ENCODE assay signal across 1 cellular context in the genomic region with DNA sequence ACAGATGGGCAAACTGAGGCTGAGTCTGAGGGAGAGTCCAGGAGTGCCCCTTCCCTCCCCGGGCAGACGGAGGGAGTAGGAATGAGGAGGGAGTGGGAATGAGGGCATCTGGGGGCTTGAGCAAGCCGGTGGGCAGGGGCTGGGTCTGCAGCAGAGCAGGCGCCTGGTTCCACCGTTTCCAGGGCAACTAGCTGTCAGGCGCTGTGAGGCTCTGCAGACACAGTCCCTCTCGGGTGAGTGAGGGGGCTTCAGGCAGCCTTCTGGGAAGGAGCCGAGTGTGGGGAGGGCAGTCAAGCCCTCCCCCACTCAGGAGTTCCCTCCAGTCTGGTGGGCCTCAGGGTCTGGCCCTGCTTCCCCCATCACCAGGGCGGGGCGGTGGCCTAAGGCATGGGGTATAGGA.
A peak's percentile ranks its signal among the peaks of the same experiment; 100 is the strongest.
TF ChIP-seq lines count a peak whose summit lies in the region.

No MANE protein-coding gene starts in this region.

TF ChIP-seq in SK-N-SH, 30 proteins besides CTCF, POLR2A, EP300 and RAD21:
- TF ChIP-seq TCF12 (IDR thresholded peaks at IDR 0.05): peak; percentile 50
- TF ChIP-seq, protein P1, sequence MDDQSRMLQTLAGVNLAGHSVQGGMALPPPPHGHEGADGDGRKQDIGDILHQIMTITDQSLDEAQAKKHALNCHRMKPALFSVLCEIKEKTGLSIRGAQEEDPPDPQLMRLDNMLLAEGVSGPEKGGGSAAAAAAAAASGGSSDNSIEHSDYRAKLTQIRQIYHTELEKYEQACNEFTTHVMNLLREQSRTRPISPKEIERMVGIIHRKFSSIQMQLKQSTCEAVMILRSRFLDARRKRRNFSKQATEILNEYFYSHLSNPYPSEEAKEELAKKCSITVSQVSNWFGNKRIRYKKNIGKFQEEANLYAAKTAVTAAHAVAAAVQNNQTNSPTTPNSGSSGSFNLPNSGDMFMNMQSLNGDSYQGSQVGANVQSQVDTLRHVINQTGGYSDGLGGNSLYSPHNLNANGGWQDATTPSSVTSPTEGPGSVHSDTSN (IDR thresholded peaks at IDR 0.05): peak; percentile 53
- no peak for TF ChIP-seq SIN3A (IDR thresholded peaks at IDR 0.05; ENCODE audit: borderline replicate concordance, low read depth, low read length)
- TF ChIP-seq, protein P2, sequence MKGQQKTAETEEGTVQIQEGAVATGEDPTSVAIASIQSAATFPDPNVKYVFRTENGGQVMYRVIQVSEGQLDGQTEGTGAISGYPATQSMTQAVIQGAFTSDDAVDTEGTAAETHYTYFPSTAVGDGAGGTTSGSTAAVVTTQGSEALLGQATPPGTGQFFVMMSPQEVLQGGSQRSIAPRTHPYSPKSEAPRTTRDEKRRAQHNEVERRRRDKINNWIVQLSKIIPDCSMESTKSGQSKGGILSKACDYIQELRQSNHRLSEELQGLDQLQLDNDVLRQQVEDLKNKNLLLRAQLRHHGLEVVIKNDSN (IDR thresholded peaks at IDR 0.05; ENCODE audit: borderline replicate concordance, low read depth): no peak
- no peak for TF ChIP-seq MXI1 (IDR thresholded peaks at IDR 0.05; ENCODE audit: low read depth, low read length)
- no peak for TF ChIP-seq YY1 (IDR thresholded peaks at IDR 0.05; ENCODE audit: low read depth)
- no peak for TF ChIP-seq ELF1 (IDR thresholded peaks at IDR 0.05)
- TF ChIP-seq RCOR1 (IDR thresholded peaks at IDR 0.05; ENCODE audit: low read length): peak; percentile 42; the same call in 1 of the 2 replicates
- TF ChIP-seq GABPA (IDR thresholded peaks at IDR 0.05; ENCODE audit: low read depth): no peak
- TF ChIP-seq CHD2 (IDR thresholded peaks at IDR 0.05; ENCODE audit: low read length, partially characterized antibody): peak; percentile 32
- TF ChIP-seq, protein P3, sequence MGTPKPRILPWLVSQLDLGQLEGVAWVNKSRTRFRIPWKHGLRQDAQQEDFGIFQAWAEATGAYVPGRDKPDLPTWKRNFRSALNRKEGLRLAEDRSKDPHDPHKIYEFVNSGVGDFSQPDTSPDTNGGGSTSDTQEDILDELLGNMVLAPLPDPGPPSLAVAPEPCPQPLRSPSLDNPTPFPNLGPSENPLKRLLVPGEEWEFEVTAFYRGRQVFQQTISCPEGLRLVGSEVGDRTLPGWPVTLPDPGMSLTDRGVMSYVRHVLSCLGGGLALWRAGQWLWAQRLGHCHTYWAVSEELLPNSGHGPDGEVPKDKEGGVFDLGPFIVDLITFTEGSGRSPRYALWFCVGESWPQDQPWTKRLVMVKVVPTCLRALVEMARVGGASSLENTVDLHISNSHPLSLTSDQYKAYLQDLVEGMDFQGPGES (IDR thresholded peaks at IDR 0.05; ENCODE audit: low read depth, low read length): no peak
- no peak for TF ChIP-seq JUND (IDR thresholded peaks at IDR 0.05)
- TF ChIP-seq EZH2phosphoT487 (IDR thresholded peaks at IDR 0.05; ENCODE audit: borderline replicate concordance, low read depth): no peak
- TF ChIP-seq FOXJ3 (CRISPR knock-in tag; IDR thresholded peaks at IDR 0.05): no peak
- TF ChIP-seq RXRA (IDR thresholded peaks at IDR 0.05; ENCODE audit: borderline replicate concordance, low read depth): no peak
- TF ChIP-seq MEF2A (IDR thresholded peaks at IDR 0.05; ENCODE audit: borderline replicate concordance, low read depth): no peak
- no peak for TF ChIP-seq FOXM1 (IDR thresholded peaks at IDR 0.05; ENCODE audit: low read depth)
